In the genomic region with DNA sequence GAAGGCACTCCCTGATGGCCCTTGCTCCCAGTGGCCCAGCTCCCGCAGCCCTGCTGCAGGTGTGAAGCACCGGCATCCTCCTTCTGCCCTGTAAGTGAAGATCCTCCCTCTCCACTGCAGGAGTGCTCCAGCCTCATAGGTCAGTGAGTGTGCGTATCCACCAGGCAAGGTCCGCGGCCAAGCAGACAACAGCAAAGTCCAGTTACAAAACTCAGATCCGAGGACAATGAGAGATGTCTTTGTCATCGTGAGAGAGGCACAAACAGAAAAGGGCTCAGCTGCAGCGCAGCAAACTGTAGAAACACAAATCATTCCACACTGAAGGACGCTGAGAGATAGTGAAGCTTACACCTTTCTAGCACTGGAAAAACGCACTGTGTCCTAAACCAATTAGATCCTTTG, we compare ENCODE assay signal across 10 cellular contexts. TPM values are rescaled to one million over a fixed set of nuclear protein-coding genes. Genes with fewer than 3 reads are reported as not detected.
DNase-seq lines count a peak whose midpoint lies in the region; ATAC-seq and TF ChIP-seq lines count a peak whose summit lies in the region.
"Had no signal": no experiment of that assay in that cellular context is flagged by ENCODE, and none has a peak within 500 bp of the region (broad histone marks: within the 10 kb centered on the region; RNA-seq: fewer than 3 reads in every experiment).

No MANE protein-coding gene starts in this region.

- H3K36me3 Mint-ChIP-seq in activated naive CD4-positive, alpha-beta T cell treated with anti-CD3 and anti-CD28 coated beads, Interleukin-2, amount 10 ng/mL, durations not matched to agents 7 days and 5 days, result peaks cover 65% of the 10 kb centered on the region
- H3K36me3 Mint-ChIP-seq in mesothelial cell of epicardium, result peaks cover 38% of the 10 kb centered on the region

- no peak for TF ChIP-seq POLR2A in body of pancreas (IDR thresholded peaks at IDR 0.05)
- TF ChIP-seq POLR2A in thyroid gland (IDR thresholded peaks at IDR 0.05), result no peak
- TF ChIP-seq POLR2A in tibial nerve (IDR thresholded peaks at IDR 0.05), result no peak

- H3K4me3 ChIP-seq in body of pancreas, result no peak overlapping the region
- no peak overlapping the region for H3K4me3 ChIP-seq in thyroid gland (replicated peaks in 1 of 3)
- H3K4me3 ChIP-seq in tibial nerve, result no peak overlapping the region

- intact Hi-C loops in body of pancreas (cut with DNase I), result no loop called here
- intact Hi-C loops in thyroid gland (cut with DNase I), result no loop called here

- H3K9me3 ChIP-seq in body of pancreas, result no peaks in the 10 kb centered on the region
- no peaks in the 10 kb centered on the region for H3K9me3 ChIP-seq in thyroid gland
- H3K9me3 ChIP-seq in tibial nerve, result no peaks in the 10 kb centered on the region

- peaks cover 84% of the 10 kb centered on the region for H3K4me1 Mint-ChIP-seq in activated naive CD4-positive, alpha-beta T cell treated with anti-CD3 and anti-CD28 coated beads, Interleukin-2, amount 10 ng/mL, durations not matched to agents 7 days and 5 days
- peaks cover 4% of the 10 kb centered on the region for H3K4me1 Mint-ChIP-seq in mesothelial cell of epicardium

- TF ChIP-seq CTCF in body of pancreas (IDR thresholded peaks at IDR 0.05) (no peak), mesothelial cell of epicardium (IDR thresholded peaks at IDR 0.05; ENCODE audit: unreplicated experiment) (no peak), thyroid gland (IDR thresholded peaks at IDR 0.05) (no peak), tibial nerve (IDR thresholded peaks at IDR 0.05) (no peak)

- H3K36me3 ChIP-seq in body of pancreas (replicated peaks in 1 of 2; ENCODE audit: insufficient read depth in 1 of 2, low read depth in 2 of 2), result peaks cover 0 to 18% of the 10 kb centered on the region in 2 donors
- peaks cover 28 to 30% of the 10 kb centered on the region in 2 donors for H3K36me3 ChIP-seq in thyroid gland
- H3K36me3 ChIP-seq in tibial nerve, result peaks cover 0 to 57% (median 13%) of the 10 kb centered on the region in 3 donors

- no peak for TF ChIP-seq EP300 in tibial nerve (IDR thresholded peaks at IDR 0.05)

- ATAC-seq in body of pancreas, result no peak
- ATAC-seq in HG02840 (IDR thresholded peaks at IDR 0.05; ENCODE audit: low FRiP score, unreplicated experiment), result no peak

- DNase-seq in activated naive CD4-positive, alpha-beta T cell treated with anti-CD3 and anti-CD28 coated beads, Interleukin-2, amount 10 ng/mL, durations not matched to agents 7 days and 5 days, result no peak
- no peak for DNase-seq in activated naive CD4-positive, alpha-beta T cell (lab: John Stamatoyannopoulos, UW)
- no peak for DNase-seq in body of pancreas
- no peak for DNase-seq in mesothelial cell of epicardium (ENCODE audit: low spot score in 2 of 2, unreplicated experiment in 2 of 2)
- no peak for DNase-seq in thyroid gland
- DNase-seq in H4 (ENCODE audit: low spot score), result no peak
- DNase-seq in tibial nerve (ENCODE audit: low spot score in 2 of 2), result no peak
- DNase-seq: activated CD4-positive, CD25-positive, alpha-beta regulatory T cell treated with anti-CD3 and anti-CD28 coated beads, Interleukin-2, amount 50 U/mL, for 72 hours; NCI-H1930 had no signal

- WGBS in body of pancreas, 2 donors, result 84 to 88% methylated on average over 6 to 10 of the region's 10 CpGs
- 83 to 89% methylated on average over 9 to 10 of the region's 10 CpGs for WGBS in thyroid gland, 2 donors
- 50 to 62% methylated on average over 10 of the region's 10 CpGs for WGBS in tibial nerve, 2 donors

- H3K4me1 ChIP-seq in body of pancreas, result peaks cover 68% of the 10 kb centered on the region
- peaks cover 10 to 64% of the 10 kb centered on the region in 2 donors for H3K4me1 ChIP-seq in thyroid gland
- peaks cover 0 to 99% (median 73%) of the 10 kb centered on the region in 4 donors for H3K4me1 ChIP-seq in tibial nerve

- H3K27me3 ChIP-seq in body of pancreas (no peaks in the 10 kb centered on the region), thyroid gland (no peaks in the 10 kb centered on the region), tibial nerve (no peaks in the 10 kb centered on the region)

- no peaks in the 10 kb centered on the region for H3K9me3 Mint-ChIP-seq in activated naive CD4-positive, alpha-beta T cell treated with anti-CD3 and anti-CD28 coated beads, Interleukin-2, amount 10 ng/mL, durations not matched to agents 7 days and 5 days
- H3K9me3 Mint-ChIP-seq in mesothelial cell of epicardium, result no peaks in the 10 kb centered on the region

- H3K27ac ChIP-seq in body of pancreas, result peak overlapping the region; percentile 16 to 84 (median 80)
- peak overlapping the region in 2 of 3 donors; percentile 10 to 99 for H3K27ac ChIP-seq in thyroid gland
- peak overlapping the region in 2 of 4 donors; percentile 88 to 92 for H3K27ac ChIP-seq in tibial nerve

- H3K27ac Mint-ChIP-seq in activated naive CD4-positive, alpha-beta T cell treated with anti-CD3 and anti-CD28 coated beads, Interleukin-2, amount 10 ng/mL, durations not matched to agents 7 days and 5 days, result peak overlapping the region; percentile 84
- peak overlapping the region; percentile 15 for H3K27ac Mint-ChIP-seq in mesothelial cell of epicardium

- H3K4me3 Mint-ChIP-seq in activated naive CD4-positive, alpha-beta T cell treated with anti-CD3 and anti-CD28 coated beads, Interleukin-2, amount 10 ng/mL, durations not matched to agents 7 days and 5 days, result no peak overlapping the region
- H3K4me3 Mint-ChIP-seq in mesothelial cell of epicardium, result no peak overlapping the region

- H3K27me3 Mint-ChIP-seq in activated naive CD4-positive, alpha-beta T cell treated with anti-CD3 and anti-CD28 coated beads, Interleukin-2, amount 10 ng/mL, durations not matched to agents 7 days and 5 days, result no peaks in the 10 kb centered on the region
- no peaks in the 10 kb centered on the region for H3K27me3 Mint-ChIP-seq in mesothelial cell of epicardium (ENCODE audit: low read depth)

- CTCF ChIA-PET in activated naive CD4-positive, alpha-beta T cell treated with anti-CD3 and anti-CD28 coated beads, Interleukin-2, amount 10 ng/mL, durations not matched to agents 7 days and 5 days (lab: Charles Lee), result no interaction called here

RNA-seq across cellular contexts. Expression of a gene that starts 46.1 kb away (rescaled TPM):
- total RNA-seq in body of pancreas (100 to 1,000 TPM; 294 to 323 TPM), mesothelial cell of epicardium (321 to 346 TPM (median 341 TPM) in 3 replicates), thyroid gland (100 to 1,000 TPM; 228 to 375 (median 275) TPM), tibial nerve (100 to 1,000 TPM; 361 to 406 (median 386) TPM)
- total RNA-seq in H4 (2014; rRNA removed; shearing (Covaris generic)), result 57.5 and 82.9 TPM in 2 replicates
